In the genomic region with DNA sequence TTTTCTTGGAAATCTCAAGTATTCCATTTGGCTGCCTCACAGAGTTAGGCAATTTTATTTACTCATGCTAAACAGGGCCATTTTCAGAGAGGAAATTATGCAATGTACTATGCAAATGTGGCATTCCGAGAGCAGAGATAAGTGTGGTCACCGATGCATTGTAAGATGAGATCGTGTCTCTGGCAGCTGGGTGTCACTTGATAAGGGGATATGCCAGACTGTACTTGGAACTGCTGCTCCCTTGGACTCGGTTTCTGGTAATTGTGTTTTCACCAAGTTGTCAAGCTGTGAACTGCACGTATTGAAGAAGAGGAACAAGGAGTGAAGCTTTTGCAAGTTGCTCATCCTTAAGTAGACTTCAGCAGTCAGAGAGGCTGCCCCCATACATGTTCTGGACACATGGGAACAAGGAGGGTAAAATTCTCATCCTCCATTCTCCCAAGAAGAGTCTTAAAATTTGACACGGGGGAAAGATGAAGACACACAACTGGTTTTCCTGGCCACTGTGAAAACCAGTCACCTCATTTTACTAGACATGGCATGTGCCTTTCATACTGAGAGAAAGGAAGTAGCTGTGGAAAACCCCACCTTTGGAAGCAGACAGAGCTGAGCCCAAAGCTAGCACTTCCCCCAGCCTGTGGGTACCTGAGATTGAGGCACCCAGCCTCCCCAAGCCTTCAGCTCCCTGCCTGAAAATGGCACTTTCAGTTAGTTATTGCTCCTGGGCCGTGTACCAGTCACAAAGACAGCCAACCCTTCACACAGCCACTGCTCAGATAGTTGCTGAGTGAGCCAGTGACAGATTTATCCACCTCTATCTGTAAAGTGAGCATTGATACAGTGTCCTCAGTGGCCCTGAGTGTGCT, we compare ENCODE assay signal across 8 cellular contexts.
DNase-seq lines count a peak whose midpoint lies in the region; ATAC-seq and TF ChIP-seq lines count a peak whose summit lies in the region.

No MANE protein-coding gene starts in this region.

- peak overlapping the region; percentile 82 for H2BK5ac ChIP-seq in IMR-90 (ENCODE audit: low read depth, low read length, poor library complexity, severe bottlenecking)

- peak overlapping the region; percentile 74 for H3K56ac ChIP-seq in IMR-90 (ENCODE audit: extremely low read depth, insufficient read depth, low read length)

- H2BK15ac ChIP-seq in IMR-90 (ENCODE audit: low read depth, low read length), result peak overlapping the region; percentile 48

- H3K18ac ChIP-seq in IMR-90 (ENCODE audit: low read depth, low read length), result peak overlapping the region; percentile 98

- H3K9me3 ChIP-seq in IMR-90 (ENCODE audit: control insufficient read depth, insufficient read depth, low read length) (no peaks in the 10 kb centered on the region), SJCRH30 (replicated peaks) (no peaks in the 10 kb centered on the region), muscle layer of colon (ENCODE audit: low read length) (no peaks in the 10 kb centered on the region)

- no peak overlapping the region for H2AFZ ChIP-seq in IMR-90 (replicated peaks; ENCODE audit: low read length, poor library complexity)

- H2AK5ac ChIP-seq in IMR-90 (ENCODE audit: low read depth, low read length), result peak overlapping the region; percentile 88

- peak overlapping the region; percentile 89 for H4K5ac ChIP-seq in IMR-90 (ENCODE audit: low read depth, low read length)

- no TSS peak for BruUV-seq in IMR-90 (replicated peaks; lab: Mats Ljungman, UMichigan)

- TF ChIP-seq POLR2A in IMR-90 (IDR thresholded peaks at IDR 0.05; ENCODE audit: low read depth, low read length), result no peak; the same call in 1 of the 2 replicates

- H3K4me1 ChIP-seq in IMR-90 (ENCODE audit: control insufficient read depth, insufficient read depth, low read length) (peaks cover 65% of the 10 kb centered on the region), SJCRH30 (peaks cover 44% of the 10 kb centered on the region), muscle layer of colon (ENCODE audit: insufficient read depth, low read length) (peaks cover 41% of the 10 kb centered on the region)

- H3K27ac ChIP-seq in IMR-90 (ENCODE audit: insufficient read depth, low read length), result peak overlapping the region; percentile 92
- H3K27ac ChIP-seq in SJCRH30, result peak overlapping the region; percentile 7; the same call in 1 of the 2 replicates
- peak overlapping the region; percentile 12 for H3K27ac ChIP-seq in muscle layer of colon (ENCODE audit: low read depth, low read length)

- peak overlapping the region; percentile 89 for H2BK120ac ChIP-seq in IMR-90 (ENCODE audit: low read depth, low read length)

- dilution Hi-C loops in IMR-90 (cut with HindIII; ENCODE audit: low sequenced_read_pairs, unreplicated experiment), result no loop called here

- peak overlapping the region; percentile 80 for H3K4ac ChIP-seq in IMR-90 (ENCODE audit: low read depth, low read length)

- intact Hi-C loops in IMR-90 (cut with micrococcal nuclease), result loop anchor here (2.0 to 5.0 kb wide), 3 partner anchors 34 to 252 kb away; no protein-coding TSS in a partner anchor

- 0 out of 2 replicates have a peak, but pooled peaks have one; percentile 3 for TF ChIP-seq RAD21 in IMR-90 (IDR thresholded peaks at IDR 0.05; ENCODE audit: low read length)

- peak overlapping the region; percentile 83 for H2AK9ac ChIP-seq in IMR-90 (replicated peaks; ENCODE audit: low read depth, low read length, poor library complexity)

- no peaks in the 10 kb centered on the region for H3K36me3 ChIP-seq in IMR-90 (ENCODE audit: control insufficient read depth, insufficient read depth, low read length)
- no peaks in the 10 kb centered on the region for H3K36me3 ChIP-seq in SJCRH30
- H3K36me3 ChIP-seq in muscle layer of colon (ENCODE audit: insufficient read depth, low read length), result no peaks in the 10 kb centered on the region

- no peak overlapping the region for H3K4me3 ChIP-seq in IMR-90 (ENCODE audit: insufficient read depth, low read depth, low read length)
- H3K4me3 ChIP-seq in SJCRH30, result no peak overlapping the region
- no peak overlapping the region for H3K4me3 ChIP-seq in muscle layer of colon (ENCODE audit: low read depth in 1 of 2, low read length in 2 of 2)

- H3K14ac ChIP-seq in IMR-90 (replicated peaks; ENCODE audit: low read depth, low read length), result peak overlapping the region; percentile 83

- WGBS in IMR-90 (ENCODE audit: extremely low coverage in 2 of 2, insufficient read length in 1 of 2), 2 experiments, result 0% methylated on average over 5 of the region's 7 CpGs; no CpG with 5 or more reads in 1 of the 2 experiments

- CTCF ChIA-PET in IMR-90 (lab: Yijun Ruan, JAX), result interaction anchor here (0.6 to 2.2 kb wide), 2 partner anchors 150 to 276 kb away, joined by 7 to 8 read pairs; no protein-coding TSS in a partner anchor

- in situ Hi-C loops in IMR-90 (cut with MboI; ENCODE audit: low sequenced_read_pairs), result loop anchor here (10.0 kb wide), 1 partner anchor 250 kb away; no protein-coding TSS in a partner anchor

- peak overlapping the region; percentile 75; the same call in 1 of the 2 replicates for H3K23ac ChIP-seq in IMR-90 (ENCODE audit: low read depth, low read length)

- H4K91ac ChIP-seq in IMR-90 (ENCODE audit: insufficient read depth, low read depth, low read length), result peak overlapping the region; percentile 76

- ATAC-seq in GM21528 (IDR thresholded peaks at IDR 0.05; ENCODE audit: low FRiP score, unreplicated experiment) (peak; percentile 78), IMR-90 (ENCODE audit: low read depth) (peak; percentile 37)

- H3K9ac ChIP-seq in IMR-90 (ENCODE audit: low read depth, low read length) (peak overlapping the region; percentile 42), muscle layer of colon (ENCODE audit: low read length) (no peak overlapping the region)

- H3K4me2 ChIP-seq in IMR-90 (ENCODE audit: low read depth, low read length), result 0 out of 2 replicates have a peak overlapping the region, but pooled peaks have one; percentile 24

- H2BK20ac ChIP-seq in IMR-90 (ENCODE audit: low read depth, low read length), result peak overlapping the region; percentile 75

- peaks cover 36% of the 10 kb centered on the region for H3K9me1 ChIP-seq in IMR-90 (ENCODE audit: insufficient read depth, low read length)

- H4K20me1 ChIP-seq in IMR-90 (ENCODE audit: insufficient read depth, low read length), result no peaks in the 10 kb centered on the region

- no peak for TF ChIP-seq CTCF in IMR-90 (conservative IDR thresholded peaks at IDR 0.05; ENCODE audit: low read depth, low read length)

- DNase-seq in GM04503 (ENCODE audit: low read depth) (peak; percentile 94), IMR-90 (peak; percentile 98), SJCRH30 (peak; percentile 58 to 69), dermis blood vessel endothelial cell (peak; percentile 27), LoVo (ENCODE audit: low spot score) (no peak), D341Med (ENCODE audit: low spot score) (no peak)

- H4K8ac ChIP-seq in IMR-90 (ENCODE audit: low read depth in 2 of 2, low read length in 2 of 2), result peak overlapping the region; percentile 79 to 80

- H3K27me3 ChIP-seq in IMR-90 (ENCODE audit: control insufficient read depth, insufficient read depth, low read length) (no peaks in the 10 kb centered on the region), SJCRH30 (no peaks in the 10 kb centered on the region), muscle layer of colon (ENCODE audit: control insufficient read depth in 1 of 2, insufficient read depth in 2 of 2, low read length in 2 of 2) (no peaks in the 10 kb centered on the region)

- POLR2A ChIA-PET in IMR-90 (lab: Charles Lee; ENCODE audit: unreplicated experiment), result interaction anchor here (1.2 to 1.3 kb wide), 2 partner anchors 146 to 150 kb away, joined by 5 read pairs; no protein-coding TSS in a partner anchor

- H3K79me1 ChIP-seq in IMR-90 (ENCODE audit: low read depth in 1 of 2, low read length in 2 of 2), result peaks cover 4 to 46% of the 10 kb centered on the region in 2 experiments; a peak in 3 of 4 replicates

TF ChIP-seq in IMR-90, 13 proteins besides CTCF, POLR2A, EP300 and RAD21:
- peak; percentile 49; the same call in 1 of the 2 replicates for TF ChIP-seq MXI1 (IDR thresholded peaks at IDR 0.05; ENCODE audit: borderline replicate concordance, low read depth, low read length)
- TF ChIP-seq, protein P1, sequence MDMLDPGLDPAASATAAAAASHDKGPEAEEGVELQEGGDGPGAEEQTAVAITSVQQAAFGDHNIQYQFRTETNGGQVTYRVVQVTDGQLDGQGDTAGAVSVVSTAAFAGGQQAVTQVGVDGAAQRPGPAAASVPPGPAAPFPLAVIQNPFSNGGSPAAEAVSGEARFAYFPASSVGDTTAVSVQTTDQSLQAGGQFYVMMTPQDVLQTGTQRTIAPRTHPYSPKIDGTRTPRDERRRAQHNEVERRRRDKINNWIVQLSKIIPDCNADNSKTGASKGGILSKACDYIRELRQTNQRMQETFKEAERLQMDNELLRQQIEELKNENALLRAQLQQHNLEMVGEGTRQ (IDR thresholded peaks at IDR 0.05; ENCODE audit: low read depth, low read length), result no peak
- TF ChIP-seq MAZ (IDR thresholded peaks at IDR 0.05; ENCODE audit: borderline replicate concordance, low read depth, low read length), result no peak; the same call in 1 of the 2 replicates
- TF ChIP-seq BHLHE40 (IDR thresholded peaks at IDR 0.05; ENCODE audit: low read depth, low read length), result peak; percentile 69
- peak; percentile 68; the same call in 1 of the 2 replicates for TF ChIP-seq FOS (IDR thresholded peaks at IDR 0.05; ENCODE audit: low read depth, low read length)
- TF ChIP-seq NFE2L2 (IDR thresholded peaks at IDR 0.05; ENCODE audit: low read depth, low read length), result peak; percentile 63; the same call in 1 of the 2 replicates
- TF ChIP-seq CEBPB (IDR thresholded peaks at IDR 0.05; ENCODE audit: low read depth, low read length), result peak; percentile 100
- no peak for TF ChIP-seq RCOR1 (IDR thresholded peaks at IDR 0.05; ENCODE audit: insufficient replicate concordance, low read length)
- TF ChIP-seq RFX5 (IDR thresholded peaks at IDR 0.05; ENCODE audit: low read depth, low read length), result 0 out of 2 replicates have a peak, but pooled peaks have one; percentile 4
- peak; percentile 35 for TF ChIP-seq SMC3 (IDR thresholded peaks at IDR 0.05; ENCODE audit: low read depth, low read length)
- no peak for TF ChIP-seq CHD1 (IDR thresholded peaks at IDR 0.05; ENCODE audit: low read depth, low read length)
- TF ChIP-seq MAFK (IDR thresholded peaks at IDR 0.05; ENCODE audit: low read depth, low read length), result peak; percentile 26; the same call in 1 of the 2 replicates

Comparison
In these comparisons a context has a peak if more than half of its experiments do, and no peak if none do; other contexts are left out.
1. DNase-seq: peak in GM04503 (single experiment), IMR-90 (single experiment), SJCRH30 (2 of 2) and dermis blood vessel endothelial cell (single experiment); none in LoVo (single experiment) and D341Med (single experiment).
2. H3K27ac ChIP-seq: peak in every context shown above with its lines; median percentile 92 in IMR-90; 12 in muscle layer of colon; 7 in SJCRH30.